Comparison of ENCODE assay signal across 8 cellular contexts in genomic region chr1:52055854-52056109, GRCh38. TPM values are rescaled to one million over a fixed set of nuclear protein-coding genes. Genes with fewer than 3 reads are reported as not detected.
A peak's percentile ranks its signal among the peaks of the same experiment; 100 is the strongest.
DNase-seq lines count a peak whose midpoint lies in the region; ATAC-seq, FAIRE-seq and TF ChIP-seq lines count a peak whose summit lies in the region.

No MANE protein-coding gene starts in this region.

- H3K27me3 ChIP-seq in SK-N-SH (ENCODE audit: insufficient read depth) (no peaks in the 10 kb centered on the region), keratinocyte (ENCODE audit: control insufficient read depth, extremely low read depth, insufficient read depth, low read length) (no peaks in the 10 kb centered on the region), subcutaneous abdominal adipose tissue (ENCODE audit: control insufficient read depth in 5 of 5, insufficient read depth in 4 of 5, low read length in 5 of 5) (no peaks in the 10 kb centered on the region)

- H3K36me3 ChIP-seq in SK-N-SH (replicated peaks in 1 of 2; ENCODE audit: control insufficient read depth in 1 of 2, insufficient read depth in 2 of 2, low read length in 1 of 2) (peaks cover 24 to 37% of the 10 kb centered on the region in 2 experiments), keratinocyte (ENCODE audit: control insufficient read depth in 2 of 2, extremely low read depth in 1 of 2, insufficient read depth in 2 of 2, low read length in 2 of 2) (peaks cover 1 to 9% of the 10 kb centered on the region in 2 experiments), subcutaneous abdominal adipose tissue (ENCODE audit: control insufficient read depth in 5 of 5, insufficient read depth in 5 of 5, low read length in 5 of 5) (peaks cover 9 to 18% (median 13%) of the 10 kb centered on the region in 5 donors)

- H3K9me2 ChIP-seq in SK-N-SH: no peaks in the 10 kb centered on the region

- no peak for TF ChIP-seq CTCF in SK-N-SH (IDR thresholded peaks at IDR 0.05)
- TF ChIP-seq CTCF in keratinocyte (optimal IDR thresholded peaks at IDR 0.05 in 1 of 3, IDR thresholded peaks at IDR 0.05 in 1 of 3, conservative IDR thresholded peaks at IDR 0.05 in 1 of 3; ENCODE audit: extremely low read depth in 1 of 3, insufficient read depth in 2 of 3, low read length in 3 of 3): no peak

- H3K4me1 ChIP-seq in SK-N-SH (ENCODE audit: control insufficient read depth in 1 of 2, insufficient read depth in 2 of 2, low read depth in 1 of 2, low read length in 1 of 2) (peaks cover 13 to 21% of the 10 kb centered on the region in 2 experiments), keratinocyte (ENCODE audit: control insufficient read depth, extremely low read depth, insufficient read depth, low read length) (peaks cover 27% of the 10 kb centered on the region), subcutaneous abdominal adipose tissue (ENCODE audit: control insufficient read depth in 5 of 5, insufficient read depth in 5 of 5, low read length in 5 of 5) (peaks cover 7 to 61% (median 53%) of the 10 kb centered on the region in 5 donors)

- POLR2A ChIA-PET in SK-N-SH (lab: Yijun Ruan, JAX): interaction anchor here (0.9 to 1.4 kb wide), 9 partner anchors 14 to 349 kb away, joined by 3 to 15 read pairs (median 4); partner anchors contain the start of genes CC2D1B, KTI12 and PRPF38A

- CTCF ChIA-PET in SK-N-SH (lab: Yijun Ruan, JAX): interaction anchor here (1.1 to 2.4 kb wide), 2 partner anchors 16 to 22 kb away, joined by 3 to 9 read pairs; partner anchors contain the start of gene KTI12

- no peak for DNase-seq in SK-N-SH
- DNase-seq in keratinocyte (ENCODE audit: low read depth, low spot score): no peak
- DNase-seq in effector CD8-positive, alpha-beta T cell (lab: John Stamatoyannopoulos, UW): no peak

- FAIRE-seq in keratinocyte (lab: Jason Lieb, UNC): peak; percentile 52

- H3K4me1 Mint-ChIP-seq in activated naive CD8-positive, alpha-beta T cell (ENCODE audit: low read depth): peaks cover 62% of the 10 kb centered on the region

- H3K27me3 Mint-ChIP-seq in activated naive CD8-positive, alpha-beta T cell: no peaks in the 10 kb centered on the region

- no peak for TF ChIP-seq RAD21 in SK-N-SH (IDR thresholded peaks at IDR 0.05; ENCODE audit: low read length)

- 0% methylated on average over 6 of the region's 6 CpGs for WGBS in SK-N-SH (ENCODE audit: low lambda C conversion rate)

- dilution Hi-C loops in keratinocyte (cut with MboI; ENCODE audit: extremely low pct_ligation_motif_present, low sequenced_read_pairs): no loop called here

- peaks cover 9% of the 10 kb centered on the region for H3F3A ChIP-seq in SK-N-SH (replicated peaks; ENCODE audit: insufficient read depth)

- H3K4me3 Mint-ChIP-seq in activated naive CD8-positive, alpha-beta T cell: peak overlapping the region; percentile 99

- H3K9me3 ChIP-seq in SK-N-SH: no peaks in the 10 kb centered on the region
- no peaks in the 10 kb centered on the region for H3K9me3 ChIP-seq in keratinocyte (ENCODE audit: control insufficient read depth, low read depth, low read length)
- no peaks in the 10 kb centered on the region for H3K9me3 ChIP-seq in subcutaneous abdominal adipose tissue (ENCODE audit: control insufficient read depth in 5 of 5, low read length in 5 of 5)

- ATAC-seq in SK-N-SH treated with all-trans-retinoic acid at 6 μM for 48 hours: no peak
- ATAC-seq in GM18861 (IDR thresholded peaks at IDR 0.05; ENCODE audit: unreplicated experiment): no peak
- ATAC-seq in GM19351 (IDR thresholded peaks at IDR 0.05; ENCODE audit: unreplicated experiment): no peak

- H3K9ac ChIP-seq in SK-N-SH (peak overlapping the region; percentile 87), keratinocyte (ENCODE audit: control insufficient read depth, extremely low read depth, insufficient read depth, low read length) (peak overlapping the region; percentile 85), subcutaneous abdominal adipose tissue (ENCODE audit: low read length in 5 of 5) (peak overlapping the region in 3 of 5 donors; percentile 89 to 99 (median 91))

- H3K27ac Mint-ChIP-seq in activated naive CD8-positive, alpha-beta T cell: peak overlapping the region; percentile 91

- no peak for TF ChIP-seq EP300 in SK-N-SH (IDR thresholded peaks at IDR 0.05; ENCODE audit: borderline replicate concordance in 1 of 2, low read depth in 1 of 2, low read length in 1 of 2)

- H3K4me3 ChIP-seq in SK-N-SH (ENCODE audit: low read depth in 2 of 2, low read length in 1 of 2) (peak overlapping the region; percentile 91 to 98), keratinocyte (ENCODE audit: control insufficient read depth in 2 of 3, extremely low read depth in 1 of 3, insufficient read depth in 2 of 3, low read depth in 1 of 3, low read length in 3 of 3) (peak overlapping the region; percentile 70 to 96 (median 87)), subcutaneous abdominal adipose tissue (ENCODE audit: low read depth in 1 of 5, low read length in 5 of 5) (peak overlapping the region; percentile 93 to 97 (median 96))

- no peaks in the 10 kb centered on the region for H3K9me3 Mint-ChIP-seq in activated naive CD8-positive, alpha-beta T cell (ENCODE audit: low read depth)

- H2AFZ ChIP-seq in SK-N-SH (ENCODE audit: low read depth): peak overlapping the region; percentile 83
- peak overlapping the region; percentile 92 for H2AFZ ChIP-seq in keratinocyte (ENCODE audit: control insufficient read depth, low read length)

- H4K20me1 ChIP-seq in SK-N-SH (ENCODE audit: insufficient read depth) (peaks cover 9% of the 10 kb centered on the region; the same call in 1 of the 2 replicates), keratinocyte (ENCODE audit: control insufficient read depth, extremely low read depth, insufficient read depth, low read length) (no peaks in the 10 kb centered on the region)

- H3K4me2 ChIP-seq in SK-N-SH: peak overlapping the region; percentile 92
- peak overlapping the region; percentile 73 for H3K4me2 ChIP-seq in keratinocyte (ENCODE audit: control insufficient read depth, extremely low read depth, insufficient read depth, low read depth, low read length)

- H3K27ac ChIP-seq in SK-N-SH (ENCODE audit: low read depth in 2 of 2, low read length in 1 of 2) (peak overlapping the region; percentile 87 to 98), keratinocyte (ENCODE audit: control insufficient read depth, insufficient read depth, low read length) (peak overlapping the region; percentile 93), subcutaneous abdominal adipose tissue (ENCODE audit: low read depth, low read length) (peak overlapping the region; percentile 92)

- no peaks in the 10 kb centered on the region for H3K9me1 ChIP-seq in keratinocyte (ENCODE audit: control insufficient read depth, extremely low read depth, insufficient read depth, low read length)

- peaks cover 84% of the 10 kb centered on the region for H3K79me2 ChIP-seq in SK-N-SH (ENCODE audit: insufficient read depth)
- peaks cover 53% of the 10 kb centered on the region for H3K79me2 ChIP-seq in keratinocyte (ENCODE audit: control insufficient read depth, insufficient read depth, low read length)

- peaks cover 9% of the 10 kb centered on the region for H3K36me3 Mint-ChIP-seq in activated naive CD8-positive, alpha-beta T cell

TF ChIP-seq in SK-N-SH treated with all-trans-retinoic acid at 6 μM for 48 hours, 23 proteins besides CTCF, POLR2A, EP300 and RAD21 (continues in another document):
- TF ChIP-seq ZFP30 (CRISPR knock-in tag; IDR thresholded peaks at IDR 0.05) (no peak), ISL1 (CRISPR knock-in tag; IDR thresholded peaks at IDR 0.05) (no peak), BACH2 (CRISPR knock-in tag; IDR thresholded peaks at IDR 0.05; ENCODE audit: borderline replicate concordance) (no peak), ZNF565 (CRISPR knock-in tag; conservative IDR thresholded peaks at IDR 0.05; ENCODE audit: low read depth) (no peak)

RNA-seq across cellular contexts. Expression of gene BTF3L4, which starts 0.3 kb away (rescaled TPM):
- 26.1 and 40.3 TPM in 2 replicates for polyA plus RNA-seq in SK-N-SH (2012; rRNA removed)
- polyA plus RNA-seq in SK-N-SH (2012; cell fraction: cytosol; rRNA removed): 48.0 and 67.3 TPM in 2 replicates
- polyA plus RNA-seq in SK-N-SH (2012; cell fraction: nucleus; rRNA removed): 8.5 and 23.7 TPM in 2 replicates
- polyA plus RNA-seq in keratinocyte: 31.8 to 55.4 TPM (median 35.8 TPM) in 3 replicates
- polyA plus RNA-seq in keratinocyte (2011; ENCODE audit: low read depth): 64.1 TPM
- 32.9 and 65.9 TPM in 2 replicates for polyA plus RNA-seq in keratinocyte (2011; cell fraction: cytosol; rRNA removed)
- polyA plus RNA-seq in keratinocyte (2011; cell fraction: nucleus; rRNA removed): 24.1 and 33.0 TPM in 2 replicates
- 33.9 and 49.9 TPM in 2 replicates for polyA plus RNA-seq in keratinocyte (2012; ENCODE audit: low replicate concordance)
- polyA minus RNA-seq in keratinocyte: 6.0 to 30.2 TPM (median 18.9 TPM) in 3 replicates
- 22.8 TPM for polyA minus RNA-seq in keratinocyte (2011; cell fraction: cytosol; rRNA and poly(A)+ RNA removed)
- polyA minus RNA-seq in keratinocyte (2011; cell fraction: nucleus; rRNA and poly(A)+ RNA removed): 8.8 and 16.3 TPM in 2 replicates

RNA-seq across cellular contexts. Expression of gene TXNDC12, which starts 0.8 kb away (rescaled TPM):
- polyA plus RNA-seq in SK-N-SH (2012; rRNA removed): 37.2 and 42.2 TPM in 2 replicates
- 49.5 and 55.8 TPM in 2 replicates for polyA plus RNA-seq in SK-N-SH (2012; cell fraction: cytosol; rRNA removed)
- polyA plus RNA-seq in SK-N-SH (2012; cell fraction: nucleus; rRNA removed): 13.9 and 25.5 TPM in 2 replicates
- polyA plus RNA-seq in keratinocyte: 26.5 to 28.2 TPM (median 26.5 TPM) in 3 replicates
- polyA plus RNA-seq in keratinocyte (2011; ENCODE audit: low read depth): 28.6 TPM
- 22.8 and 23.9 TPM in 2 replicates for polyA plus RNA-seq in keratinocyte (2011; cell fraction: cytosol; rRNA removed)
- 20.7 and 22.9 TPM in 2 replicates for polyA plus RNA-seq in keratinocyte (2011; cell fraction: nucleus; rRNA removed)
- polyA plus RNA-seq in keratinocyte (2012; ENCODE audit: low replicate concordance): 39.5 and 42.1 TPM in 2 replicates
- 11.0 to 15.2 TPM (median 12.3 TPM) in 3 replicates for polyA minus RNA-seq in keratinocyte
- polyA minus RNA-seq in keratinocyte (2011; cell fraction: cytosol; rRNA and poly(A)+ RNA removed): 90.0 TPM
- 12.3 and 12.5 TPM in 2 replicates for polyA minus RNA-seq in keratinocyte (2011; cell fraction: nucleus; rRNA and poly(A)+ RNA removed)

RNA-seq across cellular contexts. Expression of gene KTI12, which starts 22.2 kb away (rescaled TPM):
- 13.7 and 13.9 TPM in 2 replicates for polyA plus RNA-seq in SK-N-SH (2012; rRNA removed)
- polyA plus RNA-seq in SK-N-SH (2012; cell fraction: cytosol; rRNA removed): 9.9 and 10.8 TPM in 2 replicates
- polyA plus RNA-seq in SK-N-SH (2012; cell fraction: nucleus; rRNA removed): 12.3 and 14.0 TPM in 2 replicates
- polyA plus RNA-seq in keratinocyte: 7.4 to 11.9 TPM (median 8.1 TPM) in 3 replicates
- polyA plus RNA-seq in keratinocyte (2011; ENCODE audit: low read depth): 3.8 TPM
- 7.9 and 9.1 TPM in 2 replicates for polyA plus RNA-seq in keratinocyte (2011; cell fraction: cytosol; rRNA removed)
- polyA plus RNA-seq in keratinocyte (2011; cell fraction: nucleus; rRNA removed): 8.5 and 10.2 TPM in 2 replicates
- polyA plus RNA-seq in keratinocyte (2012; ENCODE audit: low replicate concordance): 7.2 and 11.1 TPM in 2 replicates
- 4.7 to 7.6 TPM (median 7.1 TPM) in 3 replicates for polyA minus RNA-seq in keratinocyte
- polyA minus RNA-seq in keratinocyte (2011; cell fraction: cytosol; rRNA and poly(A)+ RNA removed): 4.2 TPM
- polyA minus RNA-seq in keratinocyte (2011; cell fraction: nucleus; rRNA and poly(A)+ RNA removed): 4.1 and 5.0 TPM in 2 replicates
